In genomic region chr20:17227669-17228623, GRCh38 we compare ENCODE assay signal across 10 cellular contexts. TPM values are rescaled to one million over a fixed set of nuclear protein-coding genes. Genes with fewer than 3 reads are reported as not detected.
A peak's percentile ranks its signal among the peaks of the same experiment; 100 is the strongest.
DNase-seq lines count a peak whose midpoint lies in the region; ATAC-seq and TF ChIP-seq lines count a peak whose summit lies in the region.
"Had no signal": no experiment of that assay in that cellular context is flagged by ENCODE, and none has a peak within 500 bp of the region (broad histone marks: within the 10 kb centered on the region; RNA-seq: fewer than 3 reads in every experiment).

No MANE protein-coding gene starts in this region.

- TF ChIP-seq POLR2A in upper lobe of left lung (IDR thresholded peaks at IDR 0.05): no peak

- ATAC-seq in upper lobe of left lung (ENCODE audit: low FRiP score in 2 of 2) (no peak), GM21381 (IDR thresholded peaks at IDR 0.05; ENCODE audit: unreplicated experiment) (no peak)

- no peak overlapping the region for H3K9ac ChIP-seq in adipocyte (ENCODE audit: low read length)

- H3K36me3 ChIP-seq in adipocyte (ENCODE audit: control insufficient read depth, insufficient read depth, low read length, severe bottlenecking): no peaks in the 10 kb centered on the region
- H3K36me3 ChIP-seq in upper lobe of left lung: no peaks in the 10 kb centered on the region

- H3K4me3 ChIP-seq in adipocyte (ENCODE audit: low read length) (no peak overlapping the region), upper lobe of left lung (peak overlapping the region in 3 of 4 donors; percentile 4 to 48 (median 44))

- DNase-seq in NCI-H510A treated with DMSO at 0.1 percent for 48 hours (lab: John Stamatoyannopoulos, UW): peak; percentile 59
- no peak for DNase-seq in NCI-H510A (lab: John Stamatoyannopoulos, UW)
- DNase-seq in adipocyte (ENCODE audit: low read depth): peak; percentile 26
- peak; percentile 21 for DNase-seq in kidney glomerular epithelial cell (lab: John Stamatoyannopoulos, UW)
- peak in 1 of 2 donors; percentile 59 for DNase-seq in upper lobe of left lung
- no peak for DNase-seq in stimulated activated CD4-positive, alpha-beta T cell treated with anti-CD3 and anti-CD28 coated beads, Interleukin-12 subunit alpha, Interleukin-12 subunit beta, amount 100 ng/mL, for 4 hours
- DNase-seq in NCI-H524 treated with DMSO at 0.1 percent for 48 hours (lab: John Stamatoyannopoulos, UW): no peak
- DNase-seq: activated CD4-positive, alpha-beta T cell treated with anti-CD3 and anti-CD28 coated beads, Interleukin-2, amount 50 U/mL, for 1 hour had no signal

- H3K27me3 ChIP-seq in adipocyte (replicated peaks; ENCODE audit: control insufficient read depth, insufficient read depth, low read length) (peaks cover 52% of the 10 kb centered on the region), upper lobe of left lung (peaks cover 0 to 15% (median 7%) of the 10 kb centered on the region in 4 donors)

- H3K9me3 ChIP-seq in adipocyte (ENCODE audit: control insufficient read depth, low read length) (no peaks in the 10 kb centered on the region), upper lobe of left lung (no peaks in the 10 kb centered on the region)

- no peak for TF ChIP-seq EP300 in upper lobe of left lung (IDR thresholded peaks at IDR 0.05)

- H3K27ac ChIP-seq in upper lobe of left lung: no peak overlapping the region
- H3K27ac ChIP-seq: RWPE1 had no signal

- TF ChIP-seq CTCF in upper lobe of left lung (IDR thresholded peaks at IDR 0.05): no peak

- peaks cover 7% of the 10 kb centered on the region for H3K4me1 ChIP-seq in adipocyte (ENCODE audit: control insufficient read depth, insufficient read depth, low read length)
- peaks cover 11 to 28% (median 17%) of the 10 kb centered on the region in 4 donors for H3K4me1 ChIP-seq in upper lobe of left lung

- WGBS in upper lobe of left lung, 2 donors: 7 to 14% methylated on average over 22 to 35 of the region's 35 CpGs

RNA-seq across cellular contexts. Expression of gene PCSK2, which starts 1.1 kb away (rescaled TPM):
- 10 to 100 TPM in 4 of 6 donors, 1 to 10 TPM in 2; 1.4 to 75.3 (median 15.9) TPM for total RNA-seq in upper lobe of left lung

Comparison
In these comparisons a context has a peak if more than half of its experiments do, and no peak if none do; other contexts are left out.
1. DNase-seq: peak in NCI-H510A treated with DMSO at 0.1 percent for 48 hours (single experiment), adipocyte (single experiment) and kidney glomerular epithelial cell (single experiment); none in NCI-H510A (single experiment), stimulated activated CD4-positive, alpha-beta T cell treated with anti-CD3 and anti-CD28 coated beads, Interleukin-12 subunit alpha, Interleukin-12 subunit beta, amount 100 ng/mL, for 4 hours (single experiment) and NCI-H524 treated with DMSO at 0.1 percent for 48 hours (single experiment).